Comparison of ENCODE assay signal across 1 cellular context in genomic region chr1:34825455-34826081, GRCh38.
TF ChIP-seq lines count a peak whose summit lies in the region.

No MANE protein-coding gene starts in this region.

TF ChIP-seq in HepG2, 621 proteins besides CTCF, POLR2A, EP300 and RAD21 (continued from another document):
- TF ChIP-seq PHF20 (CRISPR knock-in tag; IDR thresholded peaks at IDR 0.05): 0 out of 2 replicates have a peak, but pooled peaks have one; percentile 17
- no peak for TF ChIP-seq ZUFSP (CRISPR knock-in tag; IDR thresholded peaks at IDR 0.05; ENCODE audit: borderline replicate concordance)
- no peak for TF ChIP-seq ELF4 (CRISPR knock-in tag; IDR thresholded peaks at IDR 0.05; ENCODE audit: borderline replicate concordance)
- TF ChIP-seq ZBTB7B (CRISPR knock-in tag; IDR thresholded peaks at IDR 0.05): peak; percentile 50; the same call in 1 of the 2 replicates
- TF ChIP-seq ZNF121 (CRISPR knock-in tag; IDR thresholded peaks at IDR 0.05): 0 out of 2 replicates have a peak, but pooled peaks have one; percentile 18
- TF ChIP-seq ZFYVE20 (CRISPR knock-in tag; IDR thresholded peaks at IDR 0.05; ENCODE audit: borderline replicate concordance, low read depth): no peak
- TF ChIP-seq YEATS2 (CRISPR knock-in tag; IDR thresholded peaks at IDR 0.05; ENCODE audit: borderline replicate concordance): no peak
- TF ChIP-seq POLR2AphosphoS5 (IDR thresholded peaks at IDR 0.05; ENCODE audit: low read depth, low read length): no peak
- TF ChIP-seq ATF3 (CRISPR knock-in tag; IDR thresholded peaks at IDR 0.05): no peak
- TF ChIP-seq PLRG1 (conservative IDR thresholded peaks at IDR 0.05): no peak
- no peak for TF ChIP-seq CEBPG (CRISPR knock-in tag; IDR thresholded peaks at IDR 0.05)
- no peak for TF ChIP-seq ZNF629 (CRISPR knock-in tag; conservative IDR thresholded peaks at IDR 0.05)
- 0 out of 4 replicates have a peak, but pooled peaks of 1 of the 2 experiments have one; percentile 37 for TF ChIP-seq HMGXB4 (CRISPR knock-in tag; IDR thresholded peaks at IDR 0.05; ENCODE audit: borderline replicate concordance in 1 of 2, low read depth in 1 of 2)
- TF ChIP-seq TEAD3 (CRISPR knock-in tag; optimal IDR thresholded peaks at IDR 0.05; ENCODE audit: borderline replicate concordance): peak; percentile 33
- TF ChIP-seq ZNF138 (CRISPR knock-in tag; IDR thresholded peaks at IDR 0.05; ENCODE audit: low read depth): no peak
- TF ChIP-seq ZMAT3 (CRISPR knock-in tag; conservative IDR thresholded peaks at IDR 0.05): 0 out of 2 replicates have a peak, but pooled peaks have one; percentile 47
- no peak for TF ChIP-seq MAFG (CRISPR knock-in tag; IDR thresholded peaks at IDR 0.05)
- TF ChIP-seq ZNF784 (CRISPR knock-in tag; IDR thresholded peaks at IDR 0.05; ENCODE audit: borderline replicate concordance): no peak
- no peak for TF ChIP-seq ATF2 (CRISPR knock-in tag; IDR thresholded peaks at IDR 0.05)
- TF ChIP-seq XRCC5 (optimal IDR thresholded peaks at IDR 0.05; ENCODE audit: low read length): peak; percentile 35
- no peak for TF ChIP-seq ZMYM2 (CRISPR knock-in tag; IDR thresholded peaks at IDR 0.05)
- TF ChIP-seq ZNF7 (CRISPR knock-in tag; IDR thresholded peaks at IDR 0.05): no peak
- TF ChIP-seq ZNF484 (CRISPR knock-in tag; IDR thresholded peaks at IDR 0.05; ENCODE audit: borderline replicate concordance, low read depth): no peak
- TF ChIP-seq IRF1 (CRISPR knock-in tag; IDR thresholded peaks at IDR 0.05; ENCODE audit: low read depth): no peak
- TF ChIP-seq REPIN1 (CRISPR knock-in tag; IDR thresholded peaks at IDR 0.05; ENCODE audit: borderline replicate concordance, low read depth): no peak
- no peak for TF ChIP-seq ZNF383 (CRISPR knock-in tag; IDR thresholded peaks at IDR 0.05; ENCODE audit: borderline replicate concordance)
- no peak for TF ChIP-seq NR3C1 (CRISPR knock-in tag; IDR thresholded peaks at IDR 0.05)
